ENCODE assay signal across 1 cellular context in genomic region chr7:132443776-132444520, GRCh38.
TF ChIP-seq lines count a peak whose summit lies in the region.

No MANE protein-coding gene starts in this region.

TF ChIP-seq in GM23338, 12 proteins besides CTCF, POLR2A, EP300 and RAD21 (continued from another document):
- TF ChIP-seq REST (IDR thresholded peaks at IDR 0.05; ENCODE audit: unreplicated experiment): no peak
